1 cellular context compared by ENCODE assay signal in the genomic region with DNA sequence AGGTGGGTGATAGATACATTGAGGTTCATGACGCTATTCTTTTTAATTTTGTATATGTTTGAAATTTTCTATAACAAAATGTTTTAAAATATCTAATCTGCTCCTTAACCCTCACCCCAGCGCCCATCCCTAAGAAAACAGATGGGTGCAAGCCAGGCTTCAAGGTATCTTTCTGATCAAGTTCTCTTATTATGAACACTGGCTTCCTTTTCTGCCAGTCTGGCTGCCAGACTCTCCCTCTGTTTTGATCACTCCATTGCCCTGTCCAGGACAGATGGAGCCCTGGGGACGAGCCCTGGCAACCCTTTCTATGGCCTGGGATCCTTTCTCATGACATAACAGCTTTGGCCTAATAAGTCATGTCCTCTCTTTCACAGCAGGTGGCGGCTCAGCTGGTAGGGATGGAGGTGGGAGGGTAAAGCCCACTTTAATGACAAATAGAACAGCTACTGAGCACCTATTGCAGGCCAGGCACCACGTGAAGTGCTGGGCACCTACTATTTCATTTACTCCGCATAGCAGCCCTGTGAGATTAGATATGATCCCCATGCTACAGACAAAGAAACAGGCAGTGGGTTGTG.
TF ChIP-seq lines count a peak whose summit lies in the region.

No MANE protein-coding gene starts in this region.

TF ChIP-seq in HepG2, 621 proteins besides CTCF, POLR2A, EP300 and RAD21:
- TF ChIP-seq ZNF276 (CRISPR knock-in tag; IDR thresholded peaks at IDR 0.05; ENCODE audit: low read depth): no peak
- no peak for TF ChIP-seq SNAPC4 (CRISPR knock-in tag; IDR thresholded peaks at IDR 0.05)
- TF ChIP-seq ZIK1 (CRISPR knock-in tag; IDR thresholded peaks at IDR 0.05; ENCODE audit: borderline replicate concordance, low read depth): no peak
- no peak for TF ChIP-seq HNRNPH1 (optimal IDR thresholded peaks at IDR 0.05; ENCODE audit: low read depth, low read length)
- TF ChIP-seq PREB (CRISPR knock-in tag; IDR thresholded peaks at IDR 0.05): no peak
- TF ChIP-seq ZMYM4 (CRISPR knock-in tag; IDR thresholded peaks at IDR 0.05): no peak
- no peak for TF ChIP-seq THAP8 (CRISPR knock-in tag; IDR thresholded peaks at IDR 0.05; ENCODE audit: borderline replicate concordance)
- no peak for TF ChIP-seq ZNF18 (CRISPR knock-in tag; IDR thresholded peaks at IDR 0.05; ENCODE audit: insufficient replicate concordance)
- no peak for TF ChIP-seq NFKB2 (CRISPR knock-in tag; IDR thresholded peaks at IDR 0.05; ENCODE audit: borderline replicate concordance)
- no peak for TF ChIP-seq SYNCRIP (IDR thresholded peaks at IDR 0.05; ENCODE audit: insufficient read depth, low read depth, low read length)
- no peak for TF ChIP-seq STAT6 (CRISPR knock-in tag; IDR thresholded peaks at IDR 0.05; ENCODE audit: borderline replicate concordance)
- TF ChIP-seq ZFP1 (CRISPR knock-in tag; IDR thresholded peaks at IDR 0.05): no peak
- TF ChIP-seq KLF9 (CRISPR knock-in tag; IDR thresholded peaks at IDR 0.05; ENCODE audit: low read depth): no peak
- no peak for TF ChIP-seq REST (IDR thresholded peaks at IDR 0.05; ENCODE audit: borderline replicate concordance in 1 of 2, low read depth in 1 of 2, low read length in 2 of 2)
- no peak for TF ChIP-seq CEBPZ (IDR thresholded peaks at IDR 0.05; ENCODE audit: low read length)
- no peak for TF ChIP-seq ZNF451 (CRISPR knock-in tag; IDR thresholded peaks at IDR 0.05)
- no peak for TF ChIP-seq RBM39 (IDR thresholded peaks at IDR 0.05; ENCODE audit: low read depth, low read length, poor library complexity, severe bottlenecking)
- no peak for TF ChIP-seq ZNF749 (CRISPR knock-in tag; IDR thresholded peaks at IDR 0.05; ENCODE audit: borderline replicate concordance)
- TF ChIP-seq NCOA5 (CRISPR knock-in tag; IDR thresholded peaks at IDR 0.05): no peak
